Comparison of ENCODE assay signal across 16 cellular contexts in genomic region chr3:35680866-35681650, GRCh38. TPM values are rescaled to one million over a fixed set of nuclear protein-coding genes. Genes with fewer than 3 reads are reported as not detected.
DNase-seq lines count a peak whose midpoint lies in the region; ATAC-seq and TF ChIP-seq lines count a peak whose summit lies in the region.
"Had no signal": no experiment of that assay in that cellular context is flagged by ENCODE, and none has a peak within 500 bp of the region (broad histone marks: within the 10 kb centered on the region; RNA-seq: fewer than 3 reads in every experiment).

No MANE protein-coding gene starts in this region.

- H3K27me3 Mint-ChIP-seq in glutamatergic neuron (ENCODE audit: unreplicated experiment), result peaks cover 1% of the 10 kb centered on the region

- no peak for TF ChIP-seq CTCF in glutamatergic neuron (IDR thresholded peaks at IDR 0.05; ENCODE audit: partially characterized antibody, unreplicated experiment)
- no peak for TF ChIP-seq CTCF in foreskin fibroblast (IDR thresholded peaks at IDR 0.05; ENCODE audit: low read depth, low read length)

- H3K36me3 ChIP-seq in SJCRH30, result no peaks in the 10 kb centered on the region

- H3K27ac ChIP-seq in SJCRH30, result peak overlapping the region; percentile 91

- H3K9me3 ChIP-seq in SJCRH30 (replicated peaks), result no peaks in the 10 kb centered on the region

- H3K36me3 Mint-ChIP-seq in glutamatergic neuron (ENCODE audit: unreplicated experiment), result no peaks in the 10 kb centered on the region

- ATAC-seq in HG02884 (IDR thresholded peaks at IDR 0.05; ENCODE audit: unreplicated experiment), result peak; percentile 58
- ATAC-seq in GM21576 (IDR thresholded peaks at IDR 0.05; ENCODE audit: unreplicated experiment), result no peak

- no peak overlapping the region for H3K4me3 Mint-ChIP-seq in glutamatergic neuron (ENCODE audit: unreplicated experiment)
- H3K4me3 Mint-ChIP-seq: HFFc6 had no signal

- peaks cover 20% of the 10 kb centered on the region for H3K4me1 ChIP-seq in SJCRH30

- peaks cover 33% of the 10 kb centered on the region for H3K4me1 Mint-ChIP-seq in glutamatergic neuron (ENCODE audit: low read depth, unreplicated experiment)

- DNase-seq in SJCRH30, result peak in 1 of 2 experiments; percentile 39
- DNase-seq in glutamatergic neuron, result no peak
- no peak for DNase-seq in foreskin fibroblast
- no peak for DNase-seq in NCI-H1694 (lab: John Stamatoyannopoulos, UW)
- DNase-seq in SW 1271 (lab: John Stamatoyannopoulos, UW), result no peak
- DNase-seq: C1 segment of cervical spinal cord, HFFc6, NCI-H1105, NCI-H187, NCI-H2171, NCI-H446 treated with DMSO at 0.1 percent for 48 hours, NCI-H748 treated with DMSO at 0.1 percent for 48 hours, SHP77 treated with DMSO at 0.1 percent for 48 hours had no signal

- no peaks in the 10 kb centered on the region for H3K27me3 ChIP-seq in SJCRH30

- H3K4me3 ChIP-seq in SJCRH30, result peak overlapping the region; percentile 58
- no peak overlapping the region for H3K4me3 ChIP-seq in foreskin fibroblast (ENCODE audit: low read depth in 1 of 2, low read length in 2 of 2)

- no peaks in the 10 kb centered on the region for H3K9me3 Mint-ChIP-seq in glutamatergic neuron (ENCODE audit: unreplicated experiment)

- peak overlapping the region; percentile 28 for H3K27ac Mint-ChIP-seq in glutamatergic neuron (ENCODE audit: unreplicated experiment)
- H3K27ac Mint-ChIP-seq: HFFc6 had no signal

RNA-seq across cellular contexts. Expression of gene ARPP21, which starts 41.7 kb away (rescaled TPM):
- total RNA-seq in SJCRH30 (2014; rRNA removed; shearing (Covaris generic)), result 9.9 and 10.2 TPM in 2 replicates
- 10.3 TPM for total RNA-seq in glutamatergic neuron (ENCODE audit: unreplicated experiment)
- total RNA-seq: H1, HFFc6 had no signal
